ENCODE assay signal across 8 cellular contexts in genomic region chr12:76511116-76511716, GRCh38.
DNase-seq lines count a peak whose midpoint lies in the region; ATAC-seq and TF ChIP-seq lines count a peak whose summit lies in the region.
"Not testable (repeated sequence)": the region's sequence is repeated elsewhere in the genome, so short reads cannot be mapped to it uniquely, and the experiment has no call there.

No MANE protein-coding gene starts in this region.

- H2AFZ ChIP-seq in OCI-LY1 (ENCODE audit: low read length) = not testable (repeated sequence)

- ATAC-seq in GM18907 (IDR thresholded peaks at IDR 0.05; ENCODE audit: unreplicated experiment) (peak; percentile 96), GM21360 (IDR thresholded peaks at IDR 0.05; ENCODE audit: unreplicated experiment) (peak; percentile 85), HG02623 (IDR thresholded peaks at IDR 0.05; ENCODE audit: unreplicated experiment) (peak; percentile 80), HG03060 (IDR thresholded peaks at IDR 0.05; ENCODE audit: low read depth, unreplicated experiment) (peak; percentile 88), HG03469 (IDR thresholded peaks at IDR 0.05; ENCODE audit: unreplicated experiment) (peak; percentile 95)

- not testable (repeated sequence) for H3K4me3 ChIP-seq in GM12865 (ENCODE audit: low read depth, low read length); OCI-LY1 (ENCODE audit: low read depth, low read length, poor library complexity, severe bottlenecking); neutrophil (ENCODE audit: low read depth in 1 of 2, low read length in 1 of 2)

- 0 out of 2 replicates have a peak overlapping the region, but pooled peaks have one; percentile 6 for H3K4me2 ChIP-seq in OCI-LY1 (ENCODE audit: low read length)

- peak overlapping the region; percentile 82 for H3K27ac ChIP-seq in OCI-LY1 (ENCODE audit: low read depth, low read length, poor library complexity, severe bottlenecking)
- peak overlapping the region; percentile 37 for H3K27ac ChIP-seq in neutrophil

- H3K36me3 ChIP-seq in OCI-LY1 (ENCODE audit: insufficient read depth, low read length); neutrophil: not testable (repeated sequence)

- DNase-seq in GM12865 (ENCODE audit: low read depth) = peak; percentile 37

- not testable (repeated sequence) for H3K9me2 ChIP-seq in OCI-LY1 (ENCODE audit: low read depth, low read length)

- H3K4me1 ChIP-seq in OCI-LY1 (ENCODE audit: insufficient read depth, low read length, severe bottlenecking) (peaks cover 13% of the 10 kb centered on the region), neutrophil (ENCODE audit: control insufficient read depth in 1 of 2, insufficient read depth in 1 of 2, low read depth in 1 of 2, low read length in 1 of 2) (peaks cover 19 to 24% of the 10 kb centered on the region in 2 experiments)

- H3F3A ChIP-seq in OCI-LY1 (ENCODE audit: insufficient read depth, low read length) = not testable (repeated sequence)

- H3K27me3 ChIP-seq in OCI-LY1 (ENCODE audit: insufficient read depth, low read length); neutrophil: not testable (repeated sequence)

- not testable (repeated sequence) for H3K79me2 ChIP-seq in OCI-LY1 (ENCODE audit: insufficient read depth, low read length)

- not testable (repeated sequence) for H3K9ac ChIP-seq in OCI-LY1 (ENCODE audit: low read length)

- H4K20me1 ChIP-seq in OCI-LY1 (ENCODE audit: insufficient read depth, low read length) = not testable (repeated sequence)

- TF ChIP-seq CTCF in GM12865 (IDR thresholded peaks at IDR 0.05; ENCODE audit: insufficient read depth, low read depth, low read length, missing control alignments); OCI-LY1 (IDR thresholded peaks at IDR 0.05; ENCODE audit: low read length); neutrophil (IDR thresholded peaks at IDR 0.05): not testable (repeated sequence)

- H3K9me3 ChIP-seq in OCI-LY1 (ENCODE audit: low read length) = peaks cover 18% of the 10 kb centered on the region
- H3K9me3 ChIP-seq in neutrophil = not testable (repeated sequence)
